Comparison of ENCODE assay signal across 9 cellular contexts in the genomic region with DNA sequence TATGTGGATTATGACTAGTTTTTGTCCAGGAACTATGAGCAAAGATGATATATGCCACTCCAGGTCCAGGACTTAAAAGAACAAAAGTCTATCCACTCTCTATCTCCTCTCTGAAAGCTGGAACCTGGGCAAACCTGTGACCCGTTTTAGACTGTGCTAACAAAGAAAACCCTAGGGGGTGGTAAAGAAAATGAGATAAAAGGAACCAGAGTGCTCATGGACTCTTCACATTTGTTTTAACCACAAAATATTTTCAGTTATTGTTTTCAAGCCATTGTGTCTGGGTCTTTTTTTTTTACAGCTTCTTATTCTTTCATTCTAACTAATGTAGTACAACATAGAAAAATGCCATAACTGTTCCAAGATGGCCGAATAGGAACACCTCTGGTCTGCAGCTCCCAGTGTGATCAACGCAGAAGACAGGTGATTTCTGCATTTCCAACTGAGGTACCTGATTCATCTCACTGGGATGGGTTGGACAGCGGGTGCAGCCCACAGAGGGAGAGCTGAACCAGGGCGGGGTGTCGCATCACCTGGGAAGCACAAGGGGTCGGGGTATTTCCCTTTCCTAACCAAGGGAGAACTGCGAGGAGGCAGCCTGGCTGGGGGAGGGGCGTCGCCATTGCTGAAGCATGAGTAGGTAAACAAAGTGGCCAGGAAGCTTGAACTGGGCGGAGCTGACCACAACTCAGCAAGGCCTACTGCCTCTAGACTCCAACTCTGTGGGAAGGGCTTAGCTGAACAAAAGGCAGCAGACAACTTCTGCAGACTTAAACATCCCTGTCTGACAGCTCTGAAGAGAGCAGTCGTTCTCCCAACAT. TPM values are rescaled to one million over a fixed set of nuclear protein-coding genes. Genes with fewer than 3 reads are reported as not detected.
DNase-seq lines count a peak whose midpoint lies in the region; ATAC-seq and TF ChIP-seq lines count a peak whose summit lies in the region.
"Had no signal": no experiment of that assay in that cellular context is flagged by ENCODE, and none has a peak within 500 bp of the region (broad histone marks: within the 10 kb centered on the region; RNA-seq: fewer than 3 reads in every experiment).

No MANE protein-coding gene starts in this region.

- H3K27ac Mint-ChIP-seq in WTC11 = peak overlapping the region; percentile 96

- CTCF ChIA-PET in WTC11 (lab: Charles Lee) = interaction anchor here (0.7 to 1.2 kb wide), 2 partner anchors 7 to 28 kb away, joined by 3 to 4 read pairs; no protein-coding TSS in a partner anchor

- no peak for TF ChIP-seq CTCF in WTC11 (IDR thresholded peaks at IDR 0.05)

- WGBS in aorta, 2 donors = 56 to 60% methylated on average over 12 of the region's 12 CpGs

- no peaks in the 10 kb centered on the region for H3K9me3 ChIP-seq in aorta (ENCODE audit: control insufficient read depth, low read length)

- peak; percentile 84 for DNase-seq in DMS53 treated with DMSO at 0.1 percent for 48 hours (lab: John Stamatoyannopoulos, UW; ENCODE audit: unreplicated experiment)
- DNase-seq in WTC11 (ENCODE audit: low spot score) = peak; percentile 76
- peak; percentile 52 for DNase-seq in left kidney (ENCODE audit: low read depth, low spot score)
- no peak for DNase-seq in occipital lobe (lab: John Stamatoyannopoulos, UW)
- DNase-seq in activated T-cell treated with anti-CD3 and anti-CD28 coated beads, Interleukin-2, amount 50 U/mL, for 48 hours = no peak
- no peak for DNase-seq in aorta
- no peak for DNase-seq in central memory CD4-positive, alpha-beta T cell
- DNase-seq: activated CD4-positive, CD25-positive, alpha-beta regulatory T cell had no signal

- ATAC-seq in HG02870 (IDR thresholded peaks at IDR 0.05; ENCODE audit: unreplicated experiment) (peak; percentile 63), WTC11 (peak; percentile 97), aorta (ENCODE audit: low FRiP score) (no peak)

- peaks cover 9% of the 10 kb centered on the region for H3K36me3 Mint-ChIP-seq in WTC11

- POLR2A ChIA-PET in WTC11 (lab: Charles Lee) = no interaction called here

- H3K4me1 Mint-ChIP-seq in WTC11 = peaks cover 58% of the 10 kb centered on the region

- no peak overlapping the region for H3K4me3 ChIP-seq in aorta (ENCODE audit: low read length in 2 of 2)

- H3K27me3 Mint-ChIP-seq in WTC11 (ENCODE audit: low read depth) = no peaks in the 10 kb centered on the region

- H3K4me3 Mint-ChIP-seq in WTC11 = peak overlapping the region; percentile 39

- H3K36me3 ChIP-seq in aorta (ENCODE audit: control insufficient read depth in 1 of 2, insufficient read depth in 2 of 2, low read length in 1 of 2) = no peaks in the 10 kb centered on the region

- intact Hi-C loops in aorta (cut with DNase I) = no loop called here

- H3K27ac ChIP-seq in aorta (ENCODE audit: low read depth in 1 of 2, low read length in 2 of 2) = no peak overlapping the region

- H3K4me1 ChIP-seq in aorta (ENCODE audit: control insufficient read depth in 1 of 2, insufficient read depth in 2 of 2, low read length in 2 of 2) = no peaks in the 10 kb centered on the region

- peaks cover 6% of the 10 kb centered on the region; the same call in 1 of the 2 replicates for H3K9me3 Mint-ChIP-seq in WTC11

- H3K27me3 ChIP-seq in aorta (ENCODE audit: control insufficient read depth in 1 of 2, insufficient read depth in 2 of 2, low read length in 1 of 2) = no peaks in the 10 kb centered on the region

TF ChIP-seq in WTC11, 78 proteins besides CTCF, POLR2A, EP300 and RAD21:
- TF ChIP-seq, protein P1, sequence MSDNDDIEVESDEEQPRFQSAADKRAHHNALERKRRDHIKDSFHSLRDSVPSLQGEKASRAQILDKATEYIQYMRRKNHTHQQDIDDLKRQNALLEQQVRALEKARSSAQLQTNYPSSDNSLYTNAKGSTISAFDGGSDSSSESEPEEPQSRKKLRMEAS (CRISPR knock-in tag; IDR thresholded peaks at IDR 0.05) = peak; percentile 20; the same call in 1 of the 2 replicates
- TF ChIP-seq AR (CRISPR knock-in tag; IDR thresholded peaks at IDR 0.05) (0 out of 2 replicates have a peak, but pooled peaks have one; percentile 16), CREM (CRISPR knock-in tag; IDR thresholded peaks at IDR 0.05) (no peak), FOXK1 (CRISPR knock-in tag; IDR thresholded peaks at IDR 0.05) (peak; percentile 67; the same call in 1 of the 2 replicates), ZNF263 (CRISPR knock-in tag; IDR thresholded peaks at IDR 0.05; ENCODE audit: low read depth) (no peak), KAT7 (CRISPR knock-in tag; IDR thresholded peaks at IDR 0.05; ENCODE audit: borderline replicate concordance) (no peak)

RNA-seq across cellular contexts. Expression of gene CHM, which starts 45.1 kb away (rescaled TPM):
- total RNA-seq in WTC11 (2021) (13.0 to 18.1 TPM (median 16.9 TPM) in 3 replicates), occipital lobe (42.1 TPM), aorta (10 to 100 TPM; 30.0 to 30.7 TPM)
- 10 to 100 TPM in 1 of 2 donors, 1 to 10 TPM in 1; 2.8 to 11.9 TPM for polyA plus RNA-seq in aorta

Comparison
In these comparisons a context has a peak if more than half of its experiments do, and no peak if none do; other contexts are left out.
1. DNase-seq: peak in DMS53 treated with DMSO at 0.1 percent for 48 hours (single experiment), WTC11 (single experiment) and left kidney (single experiment); none in occipital lobe (single experiment), activated T-cell treated with anti-CD3 and anti-CD28 coated beads, Interleukin-2, amount 50 U/mL, for 48 hours (0 of 2), aorta (0 of 2) and central memory CD4-positive, alpha-beta T cell (single experiment).